Comparison of ENCODE assay signal across 18 cellular contexts in genomic region chr14:37198907-37199306, GRCh38. TPM values are rescaled to one million over a fixed set of nuclear protein-coding genes. Genes with fewer than 3 reads are reported as not detected.
DNase-seq lines count a peak whose midpoint lies in the region; ATAC-seq, FAIRE-seq and TF ChIP-seq lines count a peak whose summit lies in the region.
"Had no signal": no experiment of that assay in that cellular context is flagged by ENCODE, and none has a peak within 500 bp of the region (broad histone marks: within the 10 kb centered on the region; RNA-seq: fewer than 3 reads in every experiment).

No MANE protein-coding gene starts in this region.

- WGBS in gastroesophageal sphincter (ENCODE audit: low coverage in 1 of 2), 2 donors = 84 to 87% methylated on average over 5 of the region's 5 CpGs

- no peak overlapping the region for H3K4me3 Mint-ChIP-seq in activated T-cell treated with anti-CD3 and anti-CD28 coated beads, Interleukin-2, amount 50 U/mL, for 72 hours
- H3K4me3 Mint-ChIP-seq: activated CD8-positive, alpha-beta memory T cell treated with anti-CD3 and anti-CD28 coated beads, Interleukin-2, amount 10 ng/mL, durations not matched to agents 7 days and 5 days had no signal

- H4K20me1 ChIP-seq in endothelial cell of umbilical vein (replicated peaks; ENCODE audit: control insufficient read depth, extremely low read depth, insufficient read depth, low read length) (peaks cover 3% of the 10 kb centered on the region), neural cell (ENCODE audit: insufficient read depth) (no peaks in the 10 kb centered on the region)

- peak overlapping the region; percentile 93 for H3K4me2 ChIP-seq in endothelial cell of umbilical vein (ENCODE audit: insufficient read depth, low read length)
- H3K4me2 ChIP-seq in neural cell (ENCODE audit: low read length) = no peak overlapping the region

- H3K9me3 ChIP-seq in A673 (ENCODE audit: low read depth, low read length, poor library complexity, severe bottlenecking) (no peaks in the 10 kb centered on the region), endothelial cell of umbilical vein (replicated peaks; ENCODE audit: control insufficient read depth, insufficient read depth, low read length) (no peaks in the 10 kb centered on the region), neural cell (ENCODE audit: low read length) (no peaks in the 10 kb centered on the region), gastroesophageal sphincter (no peaks in the 10 kb centered on the region)

- no peak overlapping the region for H3K27ac ChIP-seq in A673 (ENCODE audit: low read depth, low read length, poor library complexity, severe bottlenecking)
- H3K27ac ChIP-seq in endothelial cell of umbilical vein (ENCODE audit: insufficient read depth, low read depth, low read length) = peak overlapping the region; percentile 97
- H3K27ac ChIP-seq in neural cell (ENCODE audit: low read length) = no peak overlapping the region
- peak overlapping the region in 1 of 4 donors; percentile 88 for H3K27ac ChIP-seq in gastroesophageal sphincter
- H3K27ac ChIP-seq: WERI-Rb-1 had no signal

- H3K4me1 ChIP-seq in A673 (ENCODE audit: insufficient read depth, low read length, poor library complexity, severe bottlenecking) (peaks cover 12% of the 10 kb centered on the region), endothelial cell of umbilical vein (ENCODE audit: control insufficient read depth, extremely low read depth, insufficient read depth, low read length) (peaks cover 60% of the 10 kb centered on the region), gastroesophageal sphincter (peaks cover 0 to 28% (median 7%) of the 10 kb centered on the region in 3 donors)

- H3K36me3 Mint-ChIP-seq in activated T-cell treated with anti-CD3 and anti-CD28 coated beads, Interleukin-2, amount 50 U/mL, for 72 hours (ENCODE audit: insufficient read depth in 2 of 2) = no peaks in the 10 kb centered on the region
- H3K36me3 Mint-ChIP-seq: activated CD8-positive, alpha-beta memory T cell treated with anti-CD3 and anti-CD28 coated beads, Interleukin-2, amount 10 ng/mL, durations not matched to agents 7 days and 5 days; naive B cell had no signal

- H3F3A ChIP-seq in neural cell (ENCODE audit: insufficient read depth, low read length, poor library complexity, severe bottlenecking) = peaks cover 8% of the 10 kb centered on the region

- CTCF ChIA-PET in A673 (lab: Charles Lee) = no interaction called here
- CTCF ChIA-PET in endothelial cell of umbilical vein (lab: Charles Lee) = interaction anchor here (0.6 to 4.2 kb wide), 9 partner anchors 13 to 646 kb away, joined by 3 to 24 read pairs (median 6); partner anchors contain the start of gene SLC25A21

- H3K4me3 ChIP-seq in A673 (ENCODE audit: low read depth, low read length, poor library complexity, severe bottlenecking) = peak overlapping the region; percentile 57
- peak overlapping the region; percentile 71 for H3K4me3 ChIP-seq in LNCaP clone FGC (ENCODE audit: low read depth, low read length)
- peak overlapping the region; percentile 61 to 86 (median 86) for H3K4me3 ChIP-seq in endothelial cell of umbilical vein (replicated peaks in 1 of 3; ENCODE audit: insufficient read depth in 1 of 3, low read depth in 1 of 3, low read length in 3 of 3)
- peak overlapping the region; percentile 71 for H3K4me3 ChIP-seq in neural cell (ENCODE audit: low read length)
- H3K4me3 ChIP-seq in gastroesophageal sphincter = peak overlapping the region in 1 of 2 donors; percentile 73

- H3K9me2 ChIP-seq in neural cell (ENCODE audit: insufficient read depth, low read length) = no peaks in the 10 kb centered on the region

- TF ChIP-seq EP300 in neural cell (conservative IDR thresholded peaks at IDR 0.05; ENCODE audit: poor library complexity, severe bottlenecking) = no peak
- no peak for TF ChIP-seq EP300 in gastroesophageal sphincter (IDR thresholded peaks at IDR 0.05)

- DNase-seq in A673 (ENCODE audit: low spot score) = no peak
- no peak for DNase-seq in LNCaP clone FGC (ENCODE audit: low read depth)
- DNase-seq in endothelial cell of umbilical vein (ENCODE audit: low read depth, low spot score) = no peak
- DNase-seq in activated T-cell treated with anti-CD3 and anti-CD28 coated beads, Interleukin-2, amount 50 U/mL, for 72 hours = no peak
- no peak for DNase-seq in GF-D8 (lab: John Stamatoyannopoulos, UW)
- DNase-seq: activated CD8-positive, alpha-beta memory T cell treated with anti-CD3 and anti-CD28 coated beads, Interleukin-2, amount 10 ng/mL, durations not matched to agents 7 days and 5 days; activated naive CD4-positive, alpha-beta T cell treated with Interleukin-2 at 50 U/mL for 16 hours; AML-193; brain microvascular endothelial cell; effector CD8-positive, alpha-beta T cell; HCEC 1CT; naive B cell; stimulated activated naive CD4-positive, alpha-beta T cell; WERI-Rb-1 had no signal

- H3K27me3 ChIP-seq in A673 (replicated peaks; ENCODE audit: insufficient read depth, low read depth, low read length, poor library complexity) (no peaks in the 10 kb centered on the region), endothelial cell of umbilical vein (ENCODE audit: control insufficient read depth in 2 of 2, insufficient read depth in 2 of 2, low read length in 2 of 2) (no peaks in the 10 kb centered on the region), neural cell (ENCODE audit: insufficient read depth, low read depth, low read length) (no peaks in the 10 kb centered on the region), gastroesophageal sphincter (no peaks in the 10 kb centered on the region)
- H3K27me3 ChIP-seq: brain microvascular endothelial cell had no signal

- no peak for TF ChIP-seq POLR2A in endothelial cell of umbilical vein (IDR thresholded peaks at IDR 0.05; ENCODE audit: low read depth, low read length)
- TF ChIP-seq POLR2A in gastroesophageal sphincter (IDR thresholded peaks at IDR 0.05) = no peak

- no peak for TF ChIP-seq RAD21 in neural cell (conservative IDR thresholded peaks at IDR 0.05)

- H3K9ac ChIP-seq in endothelial cell of umbilical vein (replicated peaks; ENCODE audit: extremely low read depth, insufficient read depth, low read length) = peak overlapping the region; percentile 80
- H3K9ac ChIP-seq in neural cell (ENCODE audit: low read length) = no peak overlapping the region

- H3K79me2 ChIP-seq in endothelial cell of umbilical vein (ENCODE audit: control insufficient read depth, insufficient read depth, low read length) (peaks cover 61% of the 10 kb centered on the region), neural cell (replicated peaks; ENCODE audit: insufficient read depth, low read length) (no peaks in the 10 kb centered on the region)

- intact Hi-C loops in A673 (cut with micrococcal nuclease; ENCODE audit: unreplicated experiment) (no loop called here), endothelial cell of umbilical vein (cut with micrococcal nuclease) (loop anchor here (1.0 to 5.0 kb wide), 4 partner anchors 34 to 152 kb away; no protein-coding TSS in a partner anchor)

- no peak for ATAC-seq in GM18909 (IDR thresholded peaks at IDR 0.05; ENCODE audit: poor library complexity, unreplicated experiment)
- no peak for ATAC-seq in activated T-cell treated with anti-CD3 and anti-CD28 coated beads, Interleukin-2, amount 50 U/mL, for 72 hours (replicated peaks in 1 of 2)
- no peak for ATAC-seq in gastroesophageal sphincter
- ATAC-seq: activated CD8-positive, alpha-beta memory T cell treated with anti-CD3 and anti-CD28 coated beads, Interleukin-2, amount 10 ng/mL, durations not matched to agents 7 days and 5 days had no signal

- TF ChIP-seq CTCF in A673 (conservative IDR thresholded peaks at IDR 0.05; ENCODE audit: low read depth, low read length) (no peak), LNCaP clone FGC (IDR thresholded peaks at IDR 0.05; ENCODE audit: control insufficient read depth, extremely low read depth, insufficient read depth) (no peak), endothelial cell of umbilical vein (IDR thresholded peaks at IDR 0.05; ENCODE audit: extremely low read depth in 1 of 2, insufficient read depth in 1 of 2, low read depth in 1 of 2, low read length in 2 of 2) (no peak), neural cell (IDR thresholded peaks at IDR 0.05; ENCODE audit: poor library complexity, severe bottlenecking) (no peak), gastroesophageal sphincter (IDR thresholded peaks at IDR 0.05) (no peak)

- peaks cover 12% of the 10 kb centered on the region for H3K4me1 Mint-ChIP-seq in activated T-cell treated with anti-CD3 and anti-CD28 coated beads, Interleukin-2, amount 50 U/mL, for 72 hours (ENCODE audit: low read depth)

- BruUV-seq in A673 (replicated peaks; lab: Mats Ljungman, UMichigan) (TSS peak; percentile 52), endothelial cell of umbilical vein (replicated peaks; lab: Mats Ljungman, UMichigan) (no TSS peak)

- peaks cover 18% of the 10 kb centered on the region for H3K27me3 Mint-ChIP-seq in activated T-cell treated with anti-CD3 and anti-CD28 coated beads, Interleukin-2, amount 50 U/mL, for 72 hours (ENCODE audit: low read depth)

- dilution Hi-C loops in endothelial cell of umbilical vein (cut with MboI; ENCODE audit: extremely low pct_ligation_motif_present, low sequenced_read_pairs) = no loop called here

- POLR2A ChIA-PET in A673 (lab: Charles Lee; ENCODE audit: low non-redundant PET) = no interaction called here
- POLR2A ChIA-PET in endothelial cell of umbilical vein (lab: Charles Lee) = no interaction called here

- H2AFZ ChIP-seq in endothelial cell of umbilical vein (ENCODE audit: low read depth, low read length) (no peak overlapping the region), neural cell (ENCODE audit: low read depth, low read length) (no peak overlapping the region)

- H3K27ac Mint-ChIP-seq in activated T-cell treated with anti-CD3 and anti-CD28 coated beads, Interleukin-2, amount 50 U/mL, for 72 hours = no peak overlapping the region
- H3K27ac Mint-ChIP-seq: activated CD8-positive, alpha-beta memory T cell treated with anti-CD3 and anti-CD28 coated beads, Interleukin-2, amount 10 ng/mL, durations not matched to agents 7 days and 5 days; naive B cell had no signal

- no peaks in the 10 kb centered on the region for H3K36me3 ChIP-seq in A673 (ENCODE audit: insufficient read depth, low read length, poor library complexity, severe bottlenecking)
- H3K36me3 ChIP-seq in endothelial cell of umbilical vein (ENCODE audit: control insufficient read depth in 2 of 2, extremely low read depth in 1 of 2, insufficient read depth in 2 of 2, low read length in 2 of 2) = no peaks in the 10 kb centered on the region
- no peaks in the 10 kb centered on the region for H3K36me3 ChIP-seq in neural cell (ENCODE audit: insufficient read depth, low read length)
- no peaks in the 10 kb centered on the region for H3K36me3 ChIP-seq in gastroesophageal sphincter
- H3K36me3 ChIP-seq: brain microvascular endothelial cell, WERI-Rb-1 had no signal

- FAIRE-seq in endothelial cell of umbilical vein (lab: Jason Lieb, UNC) = no peak

- peaks cover 0 to 2% of the 10 kb centered on the region in 2 donors for H3K9me3 Mint-ChIP-seq in activated T-cell treated with anti-CD3 and anti-CD28 coated beads, Interleukin-2, amount 50 U/mL, for 72 hours

- H3K9me1 ChIP-seq in endothelial cell of umbilical vein (replicated peaks; ENCODE audit: control insufficient read depth, extremely low read depth, insufficient read depth, low read length) = no peaks in the 10 kb centered on the region

RNA-seq across cellular contexts. Expression of gene MIPOL1, which starts 1.2 kb away (rescaled TPM):
- total RNA-seq in A673 (2021) = 15.0 and 23.2 TPM in 2 replicates
- 31.3 and 33.5 TPM in 2 replicates for total RNA-seq in endothelial cell of umbilical vein
- 2.0 and 3.4 TPM in 2 replicates for polyA plus RNA-seq in endothelial cell of umbilical vein
- 6.5 and 6.9 TPM in 2 replicates for polyA plus RNA-seq in endothelial cell of umbilical vein (2011; cell fraction: cytosol; rRNA removed)
- 26.1 and 34.7 TPM in 2 replicates for polyA plus RNA-seq in endothelial cell of umbilical vein (2011; cell fraction: nucleus; rRNA removed)
- polyA plus RNA-seq in endothelial cell of umbilical vein (2012) = 19.9 and 25.8 TPM in 2 replicates
- polyA minus RNA-seq in endothelial cell of umbilical vein = 37.9 and 38.1 TPM in 2 replicates
- polyA minus RNA-seq in endothelial cell of umbilical vein (2011; cell fraction: cytosol; rRNA and poly(A)+ RNA removed) = 8.4 TPM
- polyA minus RNA-seq in endothelial cell of umbilical vein (2011; cell fraction: nucleus; rRNA and poly(A)+ RNA removed) = 192 and 233 TPM in 2 replicates
- polyA plus RNA-seq in neural cell = 1.3 and 3.2 TPM in 2 replicates
- polyA minus RNA-seq in neural cell = 14.4 and 15.6 TPM in 2 replicates
- under 1 TPM; 0.46 to 0.50 TPM for total RNA-seq in activated T-cell treated with anti-CD3 and anti-CD28 coated beads, Interleukin-2, amount 50 U/mL, for 72 hours
- total RNA-seq in gastroesophageal sphincter = 10 to 100 TPM; 10.6 to 32.8 (median 19.4) TPM
- total RNA-seq: activated CD8-positive, alpha-beta memory T cell treated with anti-CD3 and anti-CD28 coated beads, Interleukin-2, amount 10 ng/mL, durations not matched to agents 7 days and 5 days; OCI-LY7 had no signal

RNA-seq across cellular contexts. Expression of gene SLC25A21, which starts 26.5 kb away (rescaled TPM):
- total RNA-seq in A673 (2021) = 4.3 and 4.7 TPM in 2 replicates
- total RNA-seq in endothelial cell of umbilical vein = 0.92 and 1.4 TPM in 2 replicates
- 0.98 and 4.0 TPM in 2 replicates for polyA plus RNA-seq in endothelial cell of umbilical vein
- polyA plus RNA-seq in endothelial cell of umbilical vein (2011; cell fraction: cytosol; rRNA removed) = 0.99 and 2.7 TPM in 2 replicates
- 1.0 and 1.2 TPM in 2 replicates for polyA plus RNA-seq in endothelial cell of umbilical vein (2011; cell fraction: nucleus; rRNA removed)
- polyA plus RNA-seq in endothelial cell of umbilical vein (2012) = 1.4 and 2.1 TPM in 2 replicates
- 3.4 and 3.5 TPM in 2 replicates for polyA minus RNA-seq in endothelial cell of umbilical vein
- 0.72 TPM for polyA minus RNA-seq in endothelial cell of umbilical vein (2011; cell fraction: cytosol; rRNA and poly(A)+ RNA removed)
- 7.4 and 7.6 TPM in 2 replicates for polyA minus RNA-seq in endothelial cell of umbilical vein (2011; cell fraction: nucleus; rRNA and poly(A)+ RNA removed)
- 0.35 TPM in 1 of 2 replicates, not detected in the other for polyA plus RNA-seq in neural cell
- polyA minus RNA-seq in neural cell = 0.69 and 1.5 TPM in 2 replicates
- not detected for total RNA-seq in activated T-cell treated with anti-CD3 and anti-CD28 coated beads, Interleukin-2, amount 50 U/mL, for 72 hours
- 1 to 10 TPM in 3 of 4 donors, under 1 TPM in 1; 0.40 to 1.5 (median 1.3) TPM for total RNA-seq in gastroesophageal sphincter
- total RNA-seq: activated CD8-positive, alpha-beta memory T cell treated with anti-CD3 and anti-CD28 coated beads, Interleukin-2, amount 10 ng/mL, durations not matched to agents 7 days and 5 days; OCI-LY7 had no signal

Comparison
In these comparisons a context has a peak if more than half of its experiments do, and no peak if none do; other contexts are left out.
1. RNA of gene MIPOL1, which starts 1.2 kb away (total RNA-seq): 31.3 to 33.5 TPM in endothelial cell of umbilical vein, 10.6 to 32.8 TPM in gastroesophageal sphincter and 15.0 to 23.2 TPM in A673; 0.46 to 0.50 TPM in activated T-cell treated with anti-CD3 and anti-CD28 coated beads, Interleukin-2, amount 50 U/mL, for 72 hours; every median in the first group is over 4 times any median in the second.